ENCODE assay signal across 20 cellular contexts in genomic region chr2:168230389-168230788, GRCh38. TPM values are rescaled to one million over a fixed set of nuclear protein-coding genes. Genes with fewer than 3 reads are reported as not detected.
DNase-seq lines count a peak whose midpoint lies in the region; ATAC-seq, FAIRE-seq and TF ChIP-seq lines count a peak whose summit lies in the region.
"Had no signal": no experiment of that assay in that cellular context is flagged by ENCODE, and none has a peak within 500 bp of the region (broad histone marks: within the 10 kb centered on the region; RNA-seq: fewer than 3 reads in every experiment).

No MANE protein-coding gene starts in this region.

- TF ChIP-seq RAD21 in HepG2 (CRISPR knock-in tag; IDR thresholded peaks at IDR 0.05), result no peak

- CTCF ChIA-PET in HepG2 (lab: Yijun Ruan, JAX; ENCODE audit: low intra/inter-chr PET ratio, low total read pairs), result no interaction called here

- H4K20me1 ChIP-seq in HepG2 (ENCODE audit: insufficient read depth, low read length) (no peaks in the 10 kb centered on the region), smooth muscle cell (ENCODE audit: low read depth) (peaks cover 14% of the 10 kb centered on the region)

- H3K4me3 ChIP-seq in HepG2 (replicated peaks in 1 of 3; ENCODE audit: insufficient read depth in 1 of 3, low read depth in 2 of 3, low read length in 3 of 3) (no peak overlapping the region), right lobe of liver (no peak overlapping the region), smooth muscle cell (no peak overlapping the region)
- H3K4me3 ChIP-seq: BLaER1 treated with 17β-estradiol and CSF1 and Interleukin-3, amounts not matched to agents 10 nM and 100 nM; GM12878 had no signal

- POLR2A ChIA-PET in HepG2 (lab: Yijun Ruan, JAX), result no interaction called here

- H3K36me3 ChIP-seq in HepG2 (replicated peaks in 1 of 2; ENCODE audit: control insufficient read depth in 1 of 2, insufficient read depth in 2 of 2, low read length in 2 of 2) (peaks cover 0 to 16% of the 10 kb centered on the region in 2 experiments; a peak in 3 of 5 replicates), right lobe of liver (no peaks in the 10 kb centered on the region), smooth muscle cell (ENCODE audit: low read depth) (no peaks in the 10 kb centered on the region)

- H3K9me3 ChIP-seq in HepG2 (ENCODE audit: low read length) (no peaks in the 10 kb centered on the region), right lobe of liver (no peaks in the 10 kb centered on the region), smooth muscle cell (replicated peaks; ENCODE audit: low read depth) (no peaks in the 10 kb centered on the region)

- ATAC-seq in HepG2 (no peak), right lobe of liver (no peak), HG03565 (IDR thresholded peaks at IDR 0.05; ENCODE audit: unreplicated experiment) (no peak)
- ATAC-seq in natural killer cell treated with Interleukin-12 subunit alpha and Interleukin-12 subunit beta and Interleukin-15 and Interleukin-18, amount 100 ng/mL, for 72 hours, result no peak
- ATAC-seq: GM12878 had no signal

- H3K4me1 ChIP-seq in HepG2 (ENCODE audit: insufficient read depth, low read length) (peaks cover 26% of the 10 kb centered on the region), right lobe of liver (no peaks in the 10 kb centered on the region), smooth muscle cell (ENCODE audit: low read depth) (no peaks in the 10 kb centered on the region)
- H3K4me1 ChIP-seq: BLaER1 treated with 17β-estradiol and CSF1 and Interleukin-3, amounts not matched to agents 10 nM and 100 nM had no signal

- peak overlapping the region; percentile 70 for H3K4me3 Mint-ChIP-seq in endothelial cell (ENCODE audit: unreplicated experiment)
- H3K4me3 Mint-ChIP-seq in natural killer cell treated with Interleukin-12 subunit alpha and Interleukin-12 subunit beta and Interleukin-15 and Interleukin-18, amount 100 ng/mL, for 72 hours, result no peak overlapping the region
- H3K4me3 Mint-ChIP-seq: H9, HFFc6 had no signal

- H3K79me2 ChIP-seq in HepG2 (ENCODE audit: insufficient read depth, low read length), result peaks cover 10% of the 10 kb centered on the region
- H3K79me2 ChIP-seq in smooth muscle cell (ENCODE audit: low read depth), result peaks cover 90% of the 10 kb centered on the region

- TF ChIP-seq EP300 in HepG2 (IDR thresholded peaks at IDR 0.05; ENCODE audit: low read depth in 2 of 2, low read length in 2 of 2) (no peak), HepG2 (CRISPR knock-in tag; IDR thresholded peaks at IDR 0.05; ENCODE audit: borderline replicate concordance) (no peak)

- 96% methylated on average over 5 of the region's 5 CpGs for WGBS in HepG2 (ENCODE audit: low lambda C conversion rate)
- WGBS in right lobe of liver (ENCODE audit: insufficient coverage, low coverage, low lambda C conversion rate, missing lambda C conversion rate), result 92% methylated on average over 2 of the region's 5 CpGs
- 97% methylated on average over 5 of the region's 5 CpGs for WGBS in smooth muscle cell (ENCODE audit: low lambda C conversion rate)

- H3K27ac ChIP-seq in HepG2 (ENCODE audit: extremely low read length, insufficient read depth, low read length) (no peak overlapping the region), right lobe of liver (no peak overlapping the region), smooth muscle cell (ENCODE audit: low read depth) (no peak overlapping the region)
- H3K27ac ChIP-seq: BLaER1 treated with 17β-estradiol and CSF1 and Interleukin-3, amounts not matched to agents 10 nM and 100 nM; HL-60 had no signal

- no peaks in the 10 kb centered on the region for H3K9me3 Mint-ChIP-seq in endothelial cell (ENCODE audit: unreplicated experiment)
- H3K9me3 Mint-ChIP-seq in natural killer cell treated with Interleukin-12 subunit alpha and Interleukin-12 subunit beta and Interleukin-15 and Interleukin-18, amount 100 ng/mL, for 72 hours, result no peaks in the 10 kb centered on the region
- H3K9me3 Mint-ChIP-seq: CD4-positive, CD25-positive, alpha-beta regulatory T cell; HFFc6 had no signal

- H3K4me2 ChIP-seq in HepG2 (ENCODE audit: low read depth, low read length), result no peak overlapping the region
- no peak overlapping the region for H3K4me2 ChIP-seq in smooth muscle cell
- H3K4me2 ChIP-seq: BLaER1 treated with 17β-estradiol and CSF1 and Interleukin-3, amounts not matched to agents 10 nM and 100 nM had no signal

- H3K27ac Mint-ChIP-seq in endothelial cell (ENCODE audit: unreplicated experiment), result no peak overlapping the region
- H3K27ac Mint-ChIP-seq in natural killer cell treated with Interleukin-12 subunit alpha and Interleukin-12 subunit beta and Interleukin-15 and Interleukin-18, amount 100 ng/mL, for 72 hours, result peak overlapping the region; percentile 31 to 47
- H3K27ac Mint-ChIP-seq: HFFc6 had no signal

- intact Hi-C loops in HepG2 (cut with micrococcal nuclease; ENCODE audit: unreplicated experiment) (no loop called here), right lobe of liver (cut with DNase I) (no loop called here)

- no peak overlapping the region for H3K9ac ChIP-seq in HepG2 (ENCODE audit: insufficient read depth, low read depth, low read length)
- no peak overlapping the region for H3K9ac ChIP-seq in smooth muscle cell (ENCODE audit: low read depth)
- H3K9ac ChIP-seq: BLaER1 treated with 17β-estradiol and CSF1 and Interleukin-3, amounts not matched to agents 10 nM and 100 nM had no signal

- peaks cover 2% of the 10 kb centered on the region for H3K4me1 Mint-ChIP-seq in endothelial cell (ENCODE audit: unreplicated experiment)
- H3K4me1 Mint-ChIP-seq in natural killer cell treated with Interleukin-12 subunit alpha and Interleukin-12 subunit beta and Interleukin-15 and Interleukin-18, amount 100 ng/mL, for 72 hours (ENCODE audit: low read depth in 2 of 2), result peaks cover 24 to 33% of the 10 kb centered on the region in 2 donors

- H3K27me3 ChIP-seq in HepG2 (ENCODE audit: control insufficient read depth in 1 of 2, insufficient read depth in 2 of 2, low read length in 2 of 2) (no peaks in the 10 kb centered on the region), right lobe of liver (no peaks in the 10 kb centered on the region), smooth muscle cell (ENCODE audit: low read depth) (no peaks in the 10 kb centered on the region)
- H3K27me3 ChIP-seq: BLaER1 treated with 17β-estradiol and CSF1 and Interleukin-3, amounts not matched to agents 10 nM and 100 nM had no signal

- H3K27me3 Mint-ChIP-seq in endothelial cell (ENCODE audit: unreplicated experiment), result no peaks in the 10 kb centered on the region
- no peaks in the 10 kb centered on the region for H3K27me3 Mint-ChIP-seq in natural killer cell treated with Interleukin-12 subunit alpha and Interleukin-12 subunit beta and Interleukin-15 and Interleukin-18, amount 100 ng/mL, for 72 hours
- H3K27me3 Mint-ChIP-seq: CD4-positive, CD25-positive, alpha-beta regulatory T cell had no signal

- FAIRE-seq in HepG2 (lab: Jason Lieb, UNC), result no peak
- FAIRE-seq: GM12878, GM18507 had no signal

- no peaks in the 10 kb centered on the region for H3F3A ChIP-seq in smooth muscle cell (ENCODE audit: low read depth)

- no peak for DNase-seq in HepG2 (ENCODE audit: low spot score)
- no peak for DNase-seq in right lobe of liver
- DNase-seq in endothelial cell (ENCODE audit: low spot score), result no peak
- DNase-seq in natural killer cell treated with Interleukin-12 subunit alpha and Interleukin-12 subunit beta and Interleukin-15 and Interleukin-18, amount 100 ng/mL, for 72 hours (ENCODE audit: low spot score), result no peak
- DNase-seq in smooth muscle cell (lab: John Stamatoyannopoulos, UW; ENCODE audit: unreplicated experiment), result no peak
- no peak for DNase-seq in D341Med (ENCODE audit: low spot score)
- DNase-seq: 8988T; ACHN; CD4-positive, CD25-positive, alpha-beta regulatory T cell; DMS79; GOT3; H9; HFFc6; KBM-7 had no signal

- in situ Hi-C loops in HepG2 (cut with HindIII; ENCODE audit: extremely low pct_ligation_motif_present, low pct_unique_long_range_greater_than_20kb), result no loop called here

- TF ChIP-seq POLR2A in HepG2 (IDR thresholded peaks at IDR 0.05; ENCODE audit: insufficient read depth in 1 of 2, low read depth in 2 of 2, low read length in 2 of 2) (no peak), right lobe of liver (IDR thresholded peaks at IDR 0.05) (no peak)

- no TSS peak for BruUV-seq in HepG2 (replicated peaks; lab: Mats Ljungman, UMichigan)

- H2AFZ ChIP-seq in HepG2 (ENCODE audit: low read length) (no peak overlapping the region), smooth muscle cell (ENCODE audit: low read depth) (no peak overlapping the region)

- TF ChIP-seq CTCF in HepG2 (CRISPR knock-in tag; IDR thresholded peaks at IDR 0.05) (no peak), right lobe of liver (IDR thresholded peaks at IDR 0.05) (no peak), endothelial cell (IDR thresholded peaks at IDR 0.05; ENCODE audit: unreplicated experiment) (no peak), smooth muscle cell (IDR thresholded peaks at IDR 0.05; ENCODE audit: borderline replicate concordance, insufficient read depth, poor library complexity, severe bottlenecking) (no peak)

- H3K36me3 Mint-ChIP-seq in endothelial cell (ENCODE audit: low read depth, unreplicated experiment), result peaks cover 12% of the 10 kb centered on the region
- no peaks in the 10 kb centered on the region for H3K36me3 Mint-ChIP-seq in natural killer cell treated with Interleukin-12 subunit alpha and Interleukin-12 subunit beta and Interleukin-15 and Interleukin-18, amount 100 ng/mL, for 72 hours

RNA-seq across cellular contexts. Expression of gene STK39, which starts 17.0 kb away (rescaled TPM):
- 27.3 and 27.5 TPM in 2 replicates for total RNA-seq in HepG2 (2016; rRNA removed; fragmentation: Illumina TruSeq; extraction: Trizol)
- 38.8 and 42.4 TPM in 2 replicates for total RNA-seq in HepG2 (2016; cell fraction: cytosol; rRNA removed; fragmentation: Illumina TruSeq; extraction: Trizol; ENCODE audit: low read depth)
- 26.6 and 28.7 TPM in 2 replicates for total RNA-seq in HepG2 (2016; cell fraction: insoluble cytoplasmic fraction; rRNA removed; fragmentation: Illumina TruSeq; extraction: Trizol)
- 34.3 and 39.4 TPM in 2 replicates for total RNA-seq in HepG2 (2016; cell fraction: membrane; rRNA removed; fragmentation: Illumina TruSeq; extraction: Trizol)
- 28.1 and 30.8 TPM in 2 replicates for total RNA-seq in HepG2 (2016; cell fraction: nucleus; rRNA removed; fragmentation: Illumina TruSeq; extraction: Trizol)
- 34.7 and 38.4 TPM in 2 replicates for polyA plus RNA-seq in HepG2 (2011; rRNA removed)
- 19.6 and 35.4 TPM in 2 replicates for polyA plus RNA-seq in HepG2 (2011; cell fraction: cytosol; rRNA removed)
- polyA plus RNA-seq in HepG2 (2011; cell fraction: nucleus; rRNA removed), result 15.4 and 20.0 TPM in 2 replicates
- 37.9 and 40.1 TPM in 2 replicates for polyA plus RNA-seq in HepG2 (2012)
- 23.2 and 23.9 TPM in 2 replicates for polyA plus RNA-seq in HepG2 (2016; cell fraction: cytosol; fragmentation: Illumina TruSeq; extraction: Trizol; ENCODE audit: low read depth)
- polyA plus RNA-seq in HepG2 (2016; cell fraction: insoluble cytoplasmic fraction; fragmentation: Illumina TruSeq; extraction: Trizol; ENCODE audit: low read depth), result 39.3 and 39.7 TPM in 2 replicates
- polyA plus RNA-seq in HepG2 (2016; cell fraction: membrane; fragmentation: Illumina TruSeq; extraction: Trizol; ENCODE audit: low read depth), result 33.8 and 36.7 TPM in 2 replicates
- 24.8 and 27.7 TPM in 2 replicates for polyA plus RNA-seq in HepG2 (2016; cell fraction: nucleus; fragmentation: Illumina TruSeq; extraction: Trizol; ENCODE audit: insufficient read depth, low read depth)
- polyA minus RNA-seq in HepG2 (2011; rRNA and poly(A)+ RNA removed; ENCODE audit: low replicate concordance), result 2.6 and 29.6 TPM in 2 replicates
- 29.1 and 30.6 TPM in 2 replicates for polyA minus RNA-seq in HepG2 (2011; cell fraction: cytosol; rRNA and poly(A)+ RNA removed)
- 93.1 and 93.4 TPM in 2 replicates for polyA minus RNA-seq in HepG2 (2011; cell fraction: nucleus; rRNA and poly(A)+ RNA removed)
- 1 to 10 TPM in 1 of 6 experiments, under 1 TPM in 5; 0.29 to 1.2 (median 0.60) TPM for total RNA-seq in right lobe of liver
- 14.3 TPM for total RNA-seq in endothelial cell (ENCODE audit: unreplicated experiment)
- 10 to 100 TPM; 39.1 to 52.0 TPM for total RNA-seq in natural killer cell treated with Interleukin-12 subunit alpha and Interleukin-12 subunit beta and Interleukin-15 and Interleukin-18, amount 100 ng/mL, for 72 hours
- 32.1 and 37.8 TPM in 2 replicates for total RNA-seq in smooth muscle cell
- 18.8 and 21.1 TPM in 2 replicates for polyA plus RNA-seq in smooth muscle cell
- total RNA-seq: G401 had no signal
